Comparison of ENCODE assay signal across 1 cellular context in genomic region chr11:3641191-3641590, GRCh38.
TF ChIP-seq lines count a peak whose summit lies in the region.

No MANE protein-coding gene starts in this region.

TF ChIP-seq in SK-N-SH, 30 proteins besides CTCF, POLR2A, EP300 and RAD21 (continued from another document):
- TF ChIP-seq ZBTB33 (IDR thresholded peaks at IDR 0.05; ENCODE audit: borderline replicate concordance, low read depth) (no peak), POLR2AphosphoS5 (IDR thresholded peaks at IDR 0.05; ENCODE audit: low read depth, low read length) (no peak)
